8 cellular contexts compared by ENCODE assay signal in the genomic region with DNA sequence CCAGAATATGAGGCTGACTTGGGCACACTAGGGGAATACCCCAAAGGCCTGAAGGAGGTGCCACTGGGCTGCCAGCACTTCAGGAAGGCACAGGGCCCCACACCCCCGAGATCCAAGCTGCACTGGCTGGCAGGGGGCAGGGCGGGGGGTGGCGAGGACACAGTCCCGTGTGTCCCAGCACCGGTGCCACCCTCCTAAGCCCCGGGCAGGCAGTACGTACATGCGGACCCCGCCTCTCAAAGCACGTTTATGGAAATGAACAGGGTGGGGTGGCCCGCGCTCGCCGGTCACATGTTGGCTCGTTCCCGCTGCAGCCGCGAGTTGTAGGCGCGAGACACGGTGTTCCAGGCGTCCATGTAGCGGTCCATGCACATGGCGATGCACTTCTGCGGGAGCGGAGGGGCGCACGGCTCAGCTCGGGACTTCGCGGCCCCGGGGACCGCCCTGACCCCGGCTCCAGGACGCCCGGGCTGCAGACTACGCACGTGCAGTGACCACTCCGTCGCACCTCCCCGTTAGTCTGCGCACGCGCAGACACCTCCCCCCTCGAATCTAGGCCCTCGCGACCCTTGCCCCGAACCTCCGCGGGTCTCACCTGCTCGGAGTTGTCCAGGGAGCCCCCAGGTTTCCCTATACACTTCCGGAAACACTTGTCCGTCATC. TPM values are rescaled to one million over a fixed set of nuclear protein-coding genes. Genes with fewer than 3 reads are reported as not detected.
A peak's percentile ranks its signal among the peaks of the same experiment; 100 is the strongest.
DNase-seq lines count a peak whose midpoint lies in the region; ATAC-seq, FAIRE-seq and TF ChIP-seq lines count a peak whose summit lies in the region.

No MANE protein-coding gene starts in this region.

- H3K27me3 ChIP-seq in Karpas-422 (ENCODE audit: low read length) (no peaks in the 10 kb centered on the region), endothelial cell of umbilical vein (ENCODE audit: control insufficient read depth in 2 of 2, insufficient read depth in 2 of 2, low read length in 2 of 2) (no peaks in the 10 kb centered on the region), muscle layer of colon (ENCODE audit: control insufficient read depth in 1 of 2, insufficient read depth in 2 of 2, low read length in 2 of 2) (no peaks in the 10 kb centered on the region), testis (no peaks in the 10 kb centered on the region)

- peak overlapping the region; percentile 86 for H3K4me3 ChIP-seq in Karpas-422 (ENCODE audit: low read length)
- peak overlapping the region; percentile 63 to 75 (median 63) for H3K4me3 ChIP-seq in endothelial cell of umbilical vein (replicated peaks in 1 of 3; ENCODE audit: insufficient read depth in 1 of 3, low read depth in 1 of 3, low read length in 3 of 3)
- H3K4me3 ChIP-seq in muscle layer of colon (ENCODE audit: low read depth in 1 of 2, low read length in 2 of 2) = peak overlapping the region; percentile 78 to 88
- H3K4me3 ChIP-seq in testis = peak overlapping the region; percentile 93 to 96

- H3K9me1 ChIP-seq in endothelial cell of umbilical vein (replicated peaks; ENCODE audit: control insufficient read depth, extremely low read depth, insufficient read depth, low read length) = no peaks in the 10 kb centered on the region

- intact Hi-C loops in endothelial cell of umbilical vein (cut with micrococcal nuclease) = loop anchor here (1.0 to 2.0 kb wide), 2 partner anchors 31 to 190 kb away; partner anchors contain the start of genes PLEKHJ1 and SF3A2
- intact Hi-C loops in testis (cut with DNase I; ENCODE audit: low total_unique reads) = no loop called here

- no peaks in the 10 kb centered on the region for H3K9me3 Mint-ChIP-seq in activated CD4-positive, alpha-beta T cell treated with anti-CD3 and anti-CD28 coated beads, Interleukin-2, amount 10 ng/mL, durations not matched to agents 7 days and 5 days

- H4K20me1 ChIP-seq in Karpas-422 (ENCODE audit: insufficient read depth, low read depth, low read length) = peaks cover 22% of the 10 kb centered on the region
- no peaks in the 10 kb centered on the region for H4K20me1 ChIP-seq in endothelial cell of umbilical vein (replicated peaks; ENCODE audit: control insufficient read depth, extremely low read depth, insufficient read depth, low read length)

- H3K36me3 ChIP-seq in Karpas-422 (ENCODE audit: insufficient read depth, low read length) = no peaks in the 10 kb centered on the region
- H3K36me3 ChIP-seq in endothelial cell of umbilical vein (ENCODE audit: control insufficient read depth in 2 of 2, extremely low read depth in 1 of 2, insufficient read depth in 2 of 2, low read length in 2 of 2) = peaks cover 0 to 11% of the 10 kb centered on the region in 2 experiments
- H3K36me3 ChIP-seq in muscle layer of colon (ENCODE audit: insufficient read depth, low read length) = peaks cover 8% of the 10 kb centered on the region
- H3K36me3 ChIP-seq in testis (ENCODE audit: low read depth, missing control alignments) = no peaks in the 10 kb centered on the region

- no TSS peak for BruUV-seq in endothelial cell of umbilical vein (replicated peaks; lab: Mats Ljungman, UMichigan)

- no peak overlapping the region for H2AFZ ChIP-seq in Karpas-422 (ENCODE audit: low read length)
- peak overlapping the region; percentile 33 for H2AFZ ChIP-seq in endothelial cell of umbilical vein (ENCODE audit: low read depth, low read length)

- peaks cover 14% of the 10 kb centered on the region for H3K4me1 ChIP-seq in Karpas-422 (ENCODE audit: low read length)
- peaks cover 26% of the 10 kb centered on the region for H3K4me1 ChIP-seq in endothelial cell of umbilical vein (ENCODE audit: control insufficient read depth, extremely low read depth, insufficient read depth, low read length)
- H3K4me1 ChIP-seq in muscle layer of colon (ENCODE audit: insufficient read depth, low read length) = peaks cover 29% of the 10 kb centered on the region
- peaks cover 33% of the 10 kb centered on the region for H3K4me1 ChIP-seq in testis

- peaks cover 12% of the 10 kb centered on the region for H3K4me1 Mint-ChIP-seq in activated CD4-positive, alpha-beta T cell treated with anti-CD3 and anti-CD28 coated beads, Interleukin-2, amount 10 ng/mL, durations not matched to agents 7 days and 5 days

- dilution Hi-C loops in endothelial cell of umbilical vein (cut with MboI; ENCODE audit: extremely low pct_ligation_motif_present, low sequenced_read_pairs) = no loop called here

- H3K4me3 Mint-ChIP-seq in activated CD4-positive, alpha-beta T cell treated with anti-CD3 and anti-CD28 coated beads, Interleukin-2, amount 10 ng/mL, durations not matched to agents 7 days and 5 days = peak overlapping the region; percentile 91

- peaks cover 21% of the 10 kb centered on the region for H3K79me2 ChIP-seq in Karpas-422 (ENCODE audit: low read length)
- H3K79me2 ChIP-seq in endothelial cell of umbilical vein (ENCODE audit: control insufficient read depth, insufficient read depth, low read length) = peaks cover 31% of the 10 kb centered on the region

- peak; percentile 9 for ATAC-seq in GM21447 (IDR thresholded peaks at IDR 0.05; ENCODE audit: unreplicated experiment)

- peak overlapping the region; percentile 99 for H3K9ac ChIP-seq in Karpas-422 (ENCODE audit: low read length)
- H3K9ac ChIP-seq in endothelial cell of umbilical vein (replicated peaks; ENCODE audit: extremely low read depth, insufficient read depth, low read length) = peak overlapping the region; percentile 74
- no peak overlapping the region for H3K9ac ChIP-seq in muscle layer of colon (ENCODE audit: low read length)

- no peaks in the 10 kb centered on the region for H3K27me3 Mint-ChIP-seq in activated CD4-positive, alpha-beta T cell treated with anti-CD3 and anti-CD28 coated beads, Interleukin-2, amount 10 ng/mL, durations not matched to agents 7 days and 5 days

- TF ChIP-seq POLR2A in endothelial cell of umbilical vein (IDR thresholded peaks at IDR 0.05; ENCODE audit: low read depth, low read length) (no peak), testis (IDR thresholded peaks at IDR 0.05) (no peak)

- H3K27ac Mint-ChIP-seq in activated CD4-positive, alpha-beta T cell treated with anti-CD3 and anti-CD28 coated beads, Interleukin-2, amount 10 ng/mL, durations not matched to agents 7 days and 5 days = peak overlapping the region; percentile 96

- DNase-seq in D341Med (ENCODE audit: low spot score) (peak; percentile 79), Karpas-422 (peak; percentile 86), endothelial cell of umbilical vein (ENCODE audit: low read depth, low spot score) (no peak), testis (peak; percentile 60), mucosa of gallbladder (ENCODE audit: low spot score) (no peak)
- DNase-seq in activated CD4-positive, alpha-beta T cell treated with anti-CD3 and anti-CD28 coated beads, Interleukin-2, amount 10 ng/mL, durations not matched to agents 7 days and 5 days = peak; percentile 61

- H3K27ac ChIP-seq in Karpas-422 (ENCODE audit: low read length) = peak overlapping the region; percentile 86
- peak overlapping the region; percentile 84 for H3K27ac ChIP-seq in endothelial cell of umbilical vein (ENCODE audit: insufficient read depth, low read depth, low read length)
- H3K27ac ChIP-seq in muscle layer of colon (ENCODE audit: low read depth, low read length) = peak overlapping the region; percentile 91
- H3K27ac ChIP-seq in testis = peak overlapping the region; percentile 97 to 99

- 4 to 5% methylated on average over 8 to 39 of the region's 53 CpGs for WGBS in testis, 2 donors

- no peaks in the 10 kb centered on the region for H3K9me3 ChIP-seq in Karpas-422 (ENCODE audit: low read length)
- H3K9me3 ChIP-seq in endothelial cell of umbilical vein (replicated peaks; ENCODE audit: control insufficient read depth, insufficient read depth, low read length) = no peaks in the 10 kb centered on the region
- no peaks in the 10 kb centered on the region for H3K9me3 ChIP-seq in muscle layer of colon (ENCODE audit: low read length)
- H3K9me3 ChIP-seq in testis = no peaks in the 10 kb centered on the region

- CTCF ChIA-PET in activated CD4-positive, alpha-beta T cell treated with anti-CD3 and anti-CD28 coated beads, Interleukin-2, amount 10 ng/mL, durations not matched to agents 7 days and 5 days (lab: Charles Lee) = interaction anchor here (0.9 to 1.1 kb wide), 2 partner anchors 20 to 28 kb away, joined by 3 read pairs; no protein-coding TSS in a partner anchor
- CTCF ChIA-PET in endothelial cell of umbilical vein (lab: Charles Lee) = interaction anchor here (1.1 to 4.4 kb wide), 5 partner anchors 153 to 222 kb away, joined by 4 to 33 read pairs (median 8); no protein-coding TSS in a partner anchor

- POLR2A ChIA-PET in activated CD4-positive, alpha-beta T cell treated with anti-CD3 and anti-CD28 coated beads, Interleukin-2, amount 10 ng/mL, durations not matched to agents 7 days and 5 days (lab: Charles Lee) = no interaction called here
- POLR2A ChIA-PET in endothelial cell of umbilical vein (lab: Charles Lee) = no interaction called here

- peaks cover 8% of the 10 kb centered on the region for H3K36me3 Mint-ChIP-seq in activated CD4-positive, alpha-beta T cell treated with anti-CD3 and anti-CD28 coated beads, Interleukin-2, amount 10 ng/mL, durations not matched to agents 7 days and 5 days (ENCODE audit: low read depth)

- no peak for TF ChIP-seq CTCF in endothelial cell of umbilical vein (IDR thresholded peaks at IDR 0.05; ENCODE audit: extremely low read depth in 1 of 2, insufficient read depth in 1 of 2, low read depth in 1 of 2, low read length in 2 of 2)
- no peak for TF ChIP-seq CTCF in testis (IDR thresholded peaks at IDR 0.05)

- FAIRE-seq in endothelial cell of umbilical vein (lab: Jason Lieb, UNC) = peak; percentile 12

- no peaks in the 10 kb centered on the region for H3K9me2 ChIP-seq in Karpas-422 (replicated peaks; ENCODE audit: insufficient read depth, low read length)

- peak overlapping the region; percentile 97 for H3K4me2 ChIP-seq in Karpas-422 (ENCODE audit: low read depth, low read length, poor library complexity, severe bottlenecking)
- peak overlapping the region; percentile 68 for H3K4me2 ChIP-seq in endothelial cell of umbilical vein (ENCODE audit: insufficient read depth, low read length)

RNA-seq across cellular contexts. Expression of gene TIMM13, which starts 0.6 kb away (rescaled TPM):
- total RNA-seq in Karpas-422 (2014; rRNA removed; shearing (Covaris generic); ENCODE audit: low replicate concordance) = 49.3 and 66.5 TPM in 2 replicates
- 10 to 100 TPM; 49.0 to 66.4 TPM for total RNA-seq in activated CD4-positive, alpha-beta T cell treated with anti-CD3 and anti-CD28 coated beads, Interleukin-2, amount 10 ng/mL, durations not matched to agents 7 days and 5 days
- 148 and 160 TPM in 2 replicates for total RNA-seq in endothelial cell of umbilical vein
- polyA plus RNA-seq in endothelial cell of umbilical vein = 154 and 217 TPM in 2 replicates
- 66.4 and 92.1 TPM in 2 replicates for polyA plus RNA-seq in endothelial cell of umbilical vein (2011; cell fraction: cytosol; rRNA removed)
- polyA plus RNA-seq in endothelial cell of umbilical vein (2011; cell fraction: nucleus; rRNA removed) = 25.2 and 31.1 TPM in 2 replicates
- 78.7 and 130 TPM in 2 replicates for polyA plus RNA-seq in endothelial cell of umbilical vein (2012)
- polyA minus RNA-seq in endothelial cell of umbilical vein = 17.0 and 23.7 TPM in 2 replicates
- polyA minus RNA-seq in endothelial cell of umbilical vein (2011; cell fraction: cytosol; rRNA and poly(A)+ RNA removed) = 63.0 TPM
- 9.9 and 17.0 TPM in 2 replicates for polyA minus RNA-seq in endothelial cell of umbilical vein (2011; cell fraction: nucleus; rRNA and poly(A)+ RNA removed)
- 10 to 100 TPM; 57.5 to 60.6 TPM for total RNA-seq in testis
- 66.6 TPM for polyA plus RNA-seq in testis (ENCODE audit: insufficient read depth, low read depth, low replicate concordance)
- total RNA-seq in mucosa of gallbladder = 76.4 TPM

RNA-seq across cellular contexts. Expression of gene LMNB2, which starts 30.0 kb away (rescaled TPM):
- total RNA-seq in Karpas-422 (2014; rRNA removed; shearing (Covaris generic); ENCODE audit: low replicate concordance) = 20.8 and 80.2 TPM in 2 replicates
- total RNA-seq in activated CD4-positive, alpha-beta T cell treated with anti-CD3 and anti-CD28 coated beads, Interleukin-2, amount 10 ng/mL, durations not matched to agents 7 days and 5 days = 100 to 1,000 TPM; 101 to 113 TPM
- total RNA-seq in endothelial cell of umbilical vein = 147 and 153 TPM in 2 replicates
- 176 and 203 TPM in 2 replicates for polyA plus RNA-seq in endothelial cell of umbilical vein
- polyA plus RNA-seq in endothelial cell of umbilical vein (2011; cell fraction: cytosol; rRNA removed) = 120 and 155 TPM in 2 replicates
- polyA plus RNA-seq in endothelial cell of umbilical vein (2011; cell fraction: nucleus; rRNA removed) = 93.4 and 108 TPM in 2 replicates
- 104 and 106 TPM in 2 replicates for polyA plus RNA-seq in endothelial cell of umbilical vein (2012)
- polyA minus RNA-seq in endothelial cell of umbilical vein = 116 and 121 TPM in 2 replicates
- 46.2 TPM for polyA minus RNA-seq in endothelial cell of umbilical vein (2011; cell fraction: cytosol; rRNA and poly(A)+ RNA removed)
- polyA minus RNA-seq in endothelial cell of umbilical vein (2011; cell fraction: nucleus; rRNA and poly(A)+ RNA removed) = 22.7 and 25.8 TPM in 2 replicates
- 10 to 100 TPM; 69.4 to 69.7 TPM for total RNA-seq in testis
- 77.4 TPM for polyA plus RNA-seq in testis (ENCODE audit: insufficient read depth, low read depth, low replicate concordance)
- total RNA-seq in mucosa of gallbladder = 23.9 TPM

RNA-seq across cellular contexts. Expression of gene GADD45B, which starts 49.1 kb away (rescaled TPM):
- total RNA-seq in Karpas-422 (2014; rRNA removed; shearing (Covaris generic); ENCODE audit: low replicate concordance) = 8.6 and 11.0 TPM in 2 replicates
- 10 to 100 TPM; 31.2 to 39.2 TPM for total RNA-seq in activated CD4-positive, alpha-beta T cell treated with anti-CD3 and anti-CD28 coated beads, Interleukin-2, amount 10 ng/mL, durations not matched to agents 7 days and 5 days
- total RNA-seq in endothelial cell of umbilical vein (61.3 and 75.9 TPM in 2 replicates), testis (10 to 100 TPM; 30.5 to 59.7 TPM), mucosa of gallbladder (59.8 TPM)
- polyA plus RNA-seq in endothelial cell of umbilical vein (249 and 267 TPM in 2 replicates), testis (ENCODE audit: insufficient read depth, low read depth, low replicate concordance) (16.9 TPM)
- 162 and 222 TPM in 2 replicates for polyA plus RNA-seq in endothelial cell of umbilical vein (2011; cell fraction: cytosol; rRNA removed)
- 291 and 446 TPM in 2 replicates for polyA plus RNA-seq in endothelial cell of umbilical vein (2011; cell fraction: nucleus; rRNA removed)
- polyA plus RNA-seq in endothelial cell of umbilical vein (2012) = 38.1 and 69.3 TPM in 2 replicates
- 101 and 128 TPM in 2 replicates for polyA minus RNA-seq in endothelial cell of umbilical vein
- polyA minus RNA-seq in endothelial cell of umbilical vein (2011; cell fraction: cytosol; rRNA and poly(A)+ RNA removed) = 61.3 TPM
- polyA minus RNA-seq in endothelial cell of umbilical vein (2011; cell fraction: nucleus; rRNA and poly(A)+ RNA removed) = 110 and 238 TPM in 2 replicates

Comparison
In these comparisons a context has a peak if more than half of its experiments do, and no peak if none do; other contexts are left out.
1. DNase-seq: peak in D341Med (single experiment), Karpas-422 (single experiment), activated CD4-positive, alpha-beta T cell treated with anti-CD3 and anti-CD28 coated beads, Interleukin-2, amount 10 ng/mL, durations not matched to agents 7 days and 5 days (single experiment) and testis (single experiment); none in endothelial cell of umbilical vein (single experiment) and mucosa of gallbladder (single experiment).
2. Peak in every context shown above with its lines, with median percentiles within 50 percentile points of each other: H3K27ac ChIP-seq and H3K4me3 ChIP-seq.